1 cellular context compared by ENCODE assay signal in the genomic region with DNA sequence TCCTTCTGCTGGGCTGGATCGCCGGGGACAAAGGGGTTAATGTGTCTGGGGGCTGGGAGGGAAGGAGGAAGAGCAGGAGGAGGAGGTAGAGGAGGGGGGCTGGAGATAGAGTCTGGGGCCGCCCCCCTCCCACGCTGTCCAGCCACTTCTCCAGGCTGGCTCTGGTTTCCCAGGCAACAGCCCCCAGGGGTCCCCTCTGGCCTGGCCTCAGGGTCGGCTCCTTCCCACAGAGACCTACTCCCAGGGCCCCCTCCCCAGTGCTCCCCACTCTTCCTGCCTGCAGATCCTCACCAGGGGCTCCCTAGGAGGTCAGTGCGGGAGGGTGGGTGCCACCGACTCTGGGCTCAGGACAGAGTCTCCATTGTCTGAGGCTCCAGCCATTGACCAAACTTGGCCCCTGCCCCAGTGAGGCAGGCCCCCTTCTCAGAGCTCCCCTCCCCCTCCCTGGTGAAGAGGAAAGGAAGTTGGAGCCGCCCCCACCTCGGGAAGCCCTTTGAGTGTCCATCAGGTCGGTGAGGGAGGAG.
TF ChIP-seq lines count a peak whose summit lies in the region.

No MANE protein-coding gene starts in this region.

TF ChIP-seq in HEK293, 187 proteins besides CTCF, POLR2A, EP300 and RAD21 (continued from another document):
- TF ChIP-seq, protein P1, sequence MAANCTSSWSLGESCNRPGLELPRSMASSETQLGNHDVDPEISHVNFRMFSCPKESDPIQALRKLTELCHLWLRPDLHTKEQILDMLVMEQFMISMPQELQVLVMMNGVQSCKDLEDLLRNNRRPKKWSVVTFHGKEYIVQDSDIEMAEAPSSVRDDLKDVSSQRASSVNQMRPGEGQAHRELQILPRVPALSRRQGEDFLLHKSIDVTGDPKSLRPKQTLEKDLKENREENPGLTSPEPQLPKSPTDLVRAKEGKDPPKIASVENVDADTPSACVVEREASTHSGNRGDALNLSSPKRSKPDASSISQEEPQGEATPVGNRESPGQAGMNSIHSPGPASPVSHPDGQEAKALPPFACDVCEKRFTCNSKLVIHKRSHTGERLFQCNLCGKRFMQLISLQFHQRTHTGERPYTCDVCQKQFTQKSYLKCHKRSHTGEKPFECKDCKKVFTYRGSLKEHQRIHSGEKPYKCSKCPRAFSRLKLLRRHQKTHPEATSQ (tag by site-specific recombination; IDR thresholded peaks at IDR 0.05) = no peak
- TF ChIP-seq ZBTB21 (tag by site-specific recombination; IDR thresholded peaks at IDR 0.05) (no peak), EGR2 (tag by site-specific recombination; IDR thresholded peaks at IDR 0.05; ENCODE audit: low read depth) (peak; percentile 26; the same call in 1 of the 2 replicates), GLIS1 (tag by site-specific recombination; IDR thresholded peaks at IDR 0.05) (peak; percentile 51), WT1 (tag by site-specific recombination; IDR thresholded peaks at IDR 0.05) (no peak), ZFHX2 (tag by site-specific recombination; conservative IDR thresholded peaks at IDR 0.05) (peak; percentile 65), ZNF768 (tag by site-specific recombination; IDR thresholded peaks at IDR 0.05) (no peak)
- TF ChIP-seq, protein P2, sequence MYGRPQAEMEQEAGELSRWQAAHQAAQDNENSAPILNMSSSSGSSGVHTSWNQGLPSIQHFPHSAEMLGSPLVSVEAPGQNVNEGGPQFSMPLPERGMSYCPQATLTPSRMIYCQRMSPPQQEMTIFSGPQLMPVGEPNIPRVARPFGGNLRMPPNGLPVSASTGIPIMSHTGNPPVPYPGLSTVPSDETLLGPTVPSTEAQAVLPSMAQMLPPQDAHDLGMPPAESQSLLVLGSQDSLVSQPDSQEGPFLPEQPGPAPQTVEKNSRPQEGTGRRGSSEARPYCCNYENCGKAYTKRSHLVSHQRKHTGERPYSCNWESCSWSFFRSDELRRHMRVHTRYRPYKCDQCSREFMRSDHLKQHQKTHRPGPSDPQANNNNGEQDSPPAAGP (tag by site-specific recombination; IDR thresholded peaks at IDR 0.05) = no peak
